In genomic region chr15:36577082-36577481, GRCh38 we compare ENCODE assay signal across 17 cellular contexts.
"Had no signal": no experiment of that assay in that cellular context is flagged by ENCODE, and none has a peak within 500 bp of the region (broad histone marks: within the 10 kb centered on the region; RNA-seq: fewer than 3 reads in every experiment).

No MANE protein-coding gene starts in this region.

- H3K27ac ChIP-seq: colonic mucosa, lower lobe of right lung, ovary, thyroid gland had no signal

- H3K36me3 ChIP-seq: colonic mucosa, lower lobe of right lung, ovary, thyroid gland, uterus had no signal

- H3K9me3 ChIP-seq: colonic mucosa, lower lobe of right lung, ovary, thyroid gland, uterus had no signal

- H3K4me3 Mint-ChIP-seq: activated CD8-positive, alpha-beta memory T cell treated with anti-CD3 and anti-CD28 coated beads, Interleukin-2, amount 10 ng/mL, durations not matched to agents 7 days and 5 days; stimulated activated naive B cell treated with anti-CD40 and anti-IgM and Interleukin-4, amounts not matched to agents 10 μg/mL and 1 μg/mL and 100 μg/mL, for 72 hours had no signal

- H3K4me1 ChIP-seq: colonic mucosa, uterus had no signal

- H3K27me3 ChIP-seq: colonic mucosa, ovary, thyroid gland, uterus had no signal

- ATAC-seq: activated CD8-positive, alpha-beta memory T cell treated with anti-CD3 and anti-CD28 coated beads, Interleukin-2, amount 10 ng/mL, durations not matched to agents 7 days and 5 days; lower lobe of right lung; stimulated activated naive B cell treated with anti-CD40 and anti-IgM and Interleukin-4, amounts not matched to agents 10 μg/mL and 1 μg/mL and 100 μg/mL, for 72 hours had no signal

- H3K9me3 Mint-ChIP-seq: stimulated activated naive B cell treated with anti-CD40 and anti-IgM and Interleukin-4, amounts not matched to agents 10 μg/mL and 1 μg/mL and 100 μg/mL, for 72 hours had no signal

- DNase-seq: activated CD4-positive, alpha-beta T cell treated with anti-CD3 and anti-CD28 coated beads for 1 hour; activated CD4-positive, alpha-beta T cell treated with anti-CD3 and anti-CD28 coated beads, Interleukin-2, amount 50 U/mL, for 48 hours; activated CD8-positive, alpha-beta memory T cell treated with anti-CD3 and anti-CD28 coated beads, Interleukin-2, amount 10 ng/mL, durations not matched to agents 7 days and 5 days; activated naive CD4-positive, alpha-beta T cell treated with anti-CD3 and anti-CD28 coated beads, Interleukin-2, amount 50 U/mL, for 16 hours; activated T-cell treated with anti-CD3 and anti-CD28 coated beads, Interleukin-2, amount 50 U/mL, for 1 hour; amniotic stem cell; central memory CD4-positive, alpha-beta T cell; colonic mucosa; lower lobe of right lung; midbrain; ovary; stimulated activated CD4-positive, alpha-beta T cell treated with anti-CD3 and anti-CD28 coated beads, Interleukin-2, amount 100 ng/mL, for 48 hours; stimulated activated naive B cell treated with anti-CD40 and anti-IgM and Interleukin-4, amounts not matched to agents 10 μg/mL and 1 μg/mL and 100 μg/mL, for 72 hours; T-helper 1 cell; T1000; thyroid gland had no signal

- H3K36me3 Mint-ChIP-seq: stimulated activated naive B cell treated with anti-CD40 and anti-IgM and Interleukin-4, amounts not matched to agents 10 μg/mL and 1 μg/mL and 100 μg/mL, for 72 hours had no signal

- H3K4me3 ChIP-seq: colonic mucosa, lower lobe of right lung, ovary, thyroid gland, uterus had no signal

- H3K27ac Mint-ChIP-seq: activated CD8-positive, alpha-beta memory T cell treated with anti-CD3 and anti-CD28 coated beads, Interleukin-2, amount 10 ng/mL, durations not matched to agents 7 days and 5 days; stimulated activated naive B cell treated with anti-CD40 and anti-IgM and Interleukin-4, amounts not matched to agents 10 μg/mL and 1 μg/mL and 100 μg/mL, for 72 hours had no signal
